In genomic region chr2:121721926-121722325, GRCh38 we compare ENCODE assay signal across 12 cellular contexts. TPM values are rescaled to one million over a fixed set of nuclear protein-coding genes. Genes with fewer than 3 reads are reported as not detected.
DNase-seq lines count a peak whose midpoint lies in the region; ATAC-seq and TF ChIP-seq lines count a peak whose summit lies in the region.
"Had no signal": no experiment of that assay in that cellular context is flagged by ENCODE, and none has a peak within 500 bp of the region (broad histone marks: within the 10 kb centered on the region; RNA-seq: fewer than 3 reads in every experiment).

No MANE protein-coding gene starts in this region.

- no peaks in the 10 kb centered on the region for H3K9me3 ChIP-seq in skeletal muscle satellite cell (replicated peaks; ENCODE audit: low read length)
- H3K9me3 ChIP-seq: adrenal gland, testis had no signal

- CTCF ChIA-PET in RWPE1 (lab: Yijun Ruan, JAX): no interaction called here

- peaks cover 19% of the 10 kb centered on the region for H3K4me1 ChIP-seq in skeletal muscle satellite cell (ENCODE audit: control insufficient read depth, insufficient read depth, low read length)
- H3K4me1 ChIP-seq: testis had no signal

- POLR2A ChIA-PET in RWPE1 (lab: Yijun Ruan, JAX; ENCODE audit: low non-redundant PET): interaction anchor here (0.6 kb wide), 1 partner anchor 190 kb away, joined by 3 read pairs; no protein-coding TSS in a partner anchor

- H3K9ac ChIP-seq in skeletal muscle satellite cell (ENCODE audit: low read depth, low read length): peak overlapping the region; percentile 75

- TF ChIP-seq CTCF in RWPE1 (conservative IDR thresholded peaks at IDR 0.05; ENCODE audit: low read depth): no peak

- H3K27ac ChIP-seq in RWPE1: peak overlapping the region; percentile 89
- H3K27ac ChIP-seq: testis had no signal

- peaks cover 12% of the 10 kb centered on the region for H3K36me3 ChIP-seq in skeletal muscle satellite cell (ENCODE audit: insufficient read depth, low read length)

- H3K4me3 ChIP-seq in skeletal muscle satellite cell (ENCODE audit: low read length): peak overlapping the region; percentile 9
- H3K4me3 ChIP-seq: adrenal gland, testis had no signal

- DNase-seq in activated naive CD4-positive, alpha-beta T cell treated with Interleukin-2 at 50 U/mL for 16 hours: peak; percentile 9
- no peak for DNase-seq in activated naive CD4-positive, alpha-beta T cell treated with anti-CD3 and anti-CD28 coated beads, Interleukin-2, amount 50 U/mL, for 16 hours
- DNase-seq in RWPE1 (ENCODE audit: low spot score) (peak; percentile 85), dedifferentiated amniotic fluid mesenchymal stem cell (ENCODE audit: extremely low spot score) (peak; percentile 81), NCI-H1105 (lab: John Stamatoyannopoulos, UW) (no peak)
- DNase-seq: CD8-positive, alpha-beta T cell; NCI-H2081; testis had no signal

- ATAC-seq in GM19452 (IDR thresholded peaks at IDR 0.05; ENCODE audit: unreplicated experiment): no peak
- ATAC-seq in GM19023 (IDR thresholded peaks at IDR 0.05; ENCODE audit: unreplicated experiment): no peak
- ATAC-seq: CD8-positive, alpha-beta T cell had no signal

- no peaks in the 10 kb centered on the region for H3K27me3 ChIP-seq in skeletal muscle satellite cell (ENCODE audit: control insufficient read depth, insufficient read depth, low read length)
- H3K27me3 ChIP-seq: adrenal gland, testis had no signal

- peak overlapping the region; percentile 74 for H3K4me2 ChIP-seq in skeletal muscle satellite cell (ENCODE audit: low read length)

RNA-seq across cellular contexts. Expression of gene NIFK, which starts 14.7 kb away (rescaled TPM):
- 71.2 and 81.9 TPM in 2 replicates for total RNA-seq in skeletal muscle satellite cell (2012; rRNA removed)

RNA-seq across cellular contexts. Expression of gene TSN, which starts 33.5 kb away (rescaled TPM):
- 44.6 and 47.9 TPM in 2 replicates for total RNA-seq in skeletal muscle satellite cell (2012; rRNA removed)

Comparison
In these comparisons a context has a peak if more than half of its experiments do, and no peak if none do; other contexts are left out.
1. DNase-seq: peak in activated naive CD4-positive, alpha-beta T cell treated with Interleukin-2 at 50 U/mL for 16 hours (single experiment), RWPE1 (single experiment) and dedifferentiated amniotic fluid mesenchymal stem cell (single experiment); none in activated naive CD4-positive, alpha-beta T cell treated with anti-CD3 and anti-CD28 coated beads, Interleukin-2, amount 50 U/mL, for 16 hours (single experiment) and NCI-H1105 (single experiment).